ENCODE assay signal across 9 cellular contexts in genomic region chr10:110005716-110006115, GRCh38. TPM values are rescaled to one million over a fixed set of nuclear protein-coding genes. Genes with fewer than 3 reads are reported as not detected.
DNase-seq lines count a peak whose midpoint lies in the region; ATAC-seq, FAIRE-seq and TF ChIP-seq lines count a peak whose summit lies in the region.
"Had no signal": no experiment of that assay in that cellular context is flagged by ENCODE, and none has a peak within 500 bp of the region (broad histone marks: within the 10 kb centered on the region; RNA-seq: fewer than 3 reads in every experiment).

No MANE protein-coding gene starts in this region.

- H3K4me3 ChIP-seq in ACC112 (ENCODE audit: low read depth, low read length) (peak overlapping the region; percentile 79), HUES48 (ENCODE audit: low read depth, low read length) (peak overlapping the region; percentile 67), bronchial epithelial cell (ENCODE audit: low read depth, low read length) (no peak overlapping the region), lower leg skin (ENCODE audit: low read depth, poor library complexity, severe bottlenecking) (peak overlapping the region; percentile 13), upper lobe of right lung (peak overlapping the region; percentile 93)

- peak; percentile 35 for DNase-seq in bronchial epithelial cell (ENCODE audit: low read depth)
- no peak for DNase-seq in lower leg skin (ENCODE audit: low spot score in 2 of 2)
- no peak for DNase-seq in upper lobe of right lung

- H3K4me1 ChIP-seq in ACC112 (ENCODE audit: control insufficient read depth, insufficient read depth, low read length, unreplicated experiment) (peaks cover 11% of the 10 kb centered on the region), HUES48 (ENCODE audit: control insufficient read depth, insufficient read depth, low read length) (peaks cover 50% of the 10 kb centered on the region), upper lobe of right lung (peaks cover 14% of the 10 kb centered on the region)

- TF ChIP-seq POLR2A in lower leg skin (IDR thresholded peaks at IDR 0.05) = no peak

- peaks cover 26% of the 10 kb centered on the region for H3K79me2 ChIP-seq in ACC112 (ENCODE audit: control insufficient read depth, insufficient read depth, low read length, unreplicated experiment)

- peak overlapping the region; percentile 26 for H2AFZ ChIP-seq in ACC112 (ENCODE audit: low read length, unreplicated experiment)

- no peak for FAIRE-seq in bronchial epithelial cell (lab: Jason Lieb, UNC)
- FAIRE-seq: GM18507 had no signal

- no peaks in the 10 kb centered on the region for H3K9me3 ChIP-seq in HUES48 (ENCODE audit: control insufficient read depth, insufficient read depth, low read length)
- H3K9me3 ChIP-seq in upper lobe of right lung = no peaks in the 10 kb centered on the region

- intact Hi-C loops in lower leg skin (cut with DNase I; ENCODE audit: low total_unique reads) (no loop called here), upper lobe of right lung (cut with DNase I) (no loop called here)

- H3K9ac ChIP-seq in HUES48 (ENCODE audit: low read depth, low read length) = no peak overlapping the region

- no peaks in the 10 kb centered on the region for H3K27me3 ChIP-seq in ACC112 (ENCODE audit: insufficient read depth, low read length)
- H3K27me3 ChIP-seq in HUES48 (ENCODE audit: control insufficient read depth, insufficient read depth, low read length) = peaks cover 12% of the 10 kb centered on the region
- H3K27me3 ChIP-seq in bronchial epithelial cell (ENCODE audit: control insufficient read depth, insufficient read depth, low read length) = no peaks in the 10 kb centered on the region
- no peaks in the 10 kb centered on the region for H3K27me3 ChIP-seq in upper lobe of right lung

- no peak for TF ChIP-seq CTCF in bronchial epithelial cell (IDR thresholded peaks at IDR 0.05; ENCODE audit: insufficient read depth, low read length, severe bottlenecking)
- TF ChIP-seq CTCF in lower leg skin (IDR thresholded peaks at IDR 0.05) = no peak
- TF ChIP-seq CTCF in upper lobe of right lung (IDR thresholded peaks at IDR 0.05) = no peak

- H3K36me3 ChIP-seq in ACC112 (ENCODE audit: insufficient read depth, low read length) = no peaks in the 10 kb centered on the region
- no peaks in the 10 kb centered on the region for H3K36me3 ChIP-seq in HUES48 (ENCODE audit: control insufficient read depth, insufficient read depth, low read length)
- H3K36me3 ChIP-seq in bronchial epithelial cell (ENCODE audit: control insufficient read depth, insufficient read depth, low read length) = no peaks in the 10 kb centered on the region
- H3K36me3 ChIP-seq in upper lobe of right lung = no peaks in the 10 kb centered on the region

- H3K27ac ChIP-seq in ACC112 (ENCODE audit: low read depth, low read length) (peak overlapping the region; percentile 85), HUES48 (ENCODE audit: low read depth, low read length) (peak overlapping the region; percentile 46), upper lobe of right lung (peak overlapping the region; percentile 48)

- 19 to 25% methylated on average over 8 of the region's 8 CpGs for WGBS in lower leg skin, 2 donors

- peak; percentile 4 for ATAC-seq in upper lobe of right lung
- no peak for ATAC-seq in HG02763 (IDR thresholded peaks at IDR 0.05; ENCODE audit: unreplicated experiment)
- no peak for ATAC-seq in GM18907 (IDR thresholded peaks at IDR 0.05; ENCODE audit: unreplicated experiment)
- ATAC-seq in GM21447 (IDR thresholded peaks at IDR 0.05; ENCODE audit: unreplicated experiment) = no peak

RNA-seq across cellular contexts. Expression of gene ADD3, which starts 2.1 kb away (rescaled TPM):
- total RNA-seq in bronchial epithelial cell = 39.5 and 44.2 TPM in 2 replicates
- total RNA-seq in lower leg skin = 100 to 1,000 TPM in 3 of 4 donors, 10 to 100 TPM in 1; 91.9 to 185 (median 155) TPM
- total RNA-seq in upper lobe of right lung = 57.4 TPM
